Comparison of ENCODE assay signal across 26 cellular contexts in the genomic region with DNA sequence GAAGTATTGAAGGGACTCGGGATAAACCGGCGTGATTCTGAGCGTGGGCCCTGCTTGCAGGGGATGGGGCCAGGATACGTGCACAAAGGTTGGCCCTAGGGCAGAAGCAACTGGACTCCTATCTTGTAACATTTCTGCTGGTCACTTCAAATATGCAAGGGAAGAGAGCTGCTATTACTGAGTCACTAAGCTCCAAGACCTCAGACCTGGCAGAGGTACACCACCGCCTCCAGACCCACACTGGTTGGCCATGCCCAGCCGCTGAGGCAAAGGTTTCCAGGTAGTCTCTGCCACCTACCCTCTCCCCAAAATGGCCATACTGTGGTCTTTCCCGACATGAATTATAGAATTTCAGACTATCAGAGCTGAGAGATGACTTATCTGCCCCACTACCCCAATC. TPM values are rescaled to one million over a fixed set of nuclear protein-coding genes. Genes with fewer than 3 reads are reported as not detected.
"Had no signal": no experiment of that assay in that cellular context is flagged by ENCODE, and none has a peak within 500 bp of the region (broad histone marks: within the 10 kb centered on the region; RNA-seq: fewer than 3 reads in every experiment).

No MANE protein-coding gene starts in this region.

- H3K27ac ChIP-seq: hepatocyte, lower lobe of right lung, right lobe of liver, skin epidermis, tibial nerve had no signal

- H2AFZ ChIP-seq: hepatocyte had no signal

- H3K27me3 ChIP-seq: hepatocyte, right lobe of liver had no signal

- H3K36me3 ChIP-seq: lower lobe of right lung, right lobe of liver, tibial nerve had no signal

- H3K4me3 Mint-ChIP-seq: activated CD4-positive, alpha-beta memory T cell treated with anti-CD3 and anti-CD28 coated beads for 36 hours; activated naive CD4-positive, alpha-beta T cell treated with anti-CD3 and anti-CD28 coated beads for 36 hours; activated naive CD8-positive, alpha-beta T cell treated with anti-CD3 and anti-CD28 coated beads, Interleukin-2, amount 10 ng/mL, durations not matched to agents 7 days and 5 days; dendritic cell treated with granulocyte-macrophage colony-stimulating factor and Interleukin-4, amounts not matched to agents 40 ng/mL and 50 ng/mL, for 4 days; immature natural killer cell; mesothelial cell of epicardium; natural killer cell; stimulated activated effector memory CD8-positive, alpha-beta T cell treated with anti-CD3 and anti-CD28 coated beads, Interleukin-12 subunit alpha, Interleukin-12 subunit beta, amount 100 ng/mL, for 72 hours; stimulated activated naive CD8-positive, alpha-beta T cell treated with anti-CD3 and anti-CD28 coated beads, Interleukin-15, amount 100 ng/mL, for 72 hours had no signal

- ATAC-seq: left lobe of liver; natural killer cell; stimulated activated effector memory CD8-positive, alpha-beta T cell treated with anti-CD3 and anti-CD28 coated beads, Interleukin-12 subunit alpha, Interleukin-12 subunit beta, amount 100 ng/mL, for 72 hours; stimulated activated naive CD8-positive, alpha-beta T cell treated with anti-CD3 and anti-CD28 coated beads, Interleukin-15, amount 100 ng/mL, for 72 hours had no signal

- H3K79me2 ChIP-seq: hepatocyte had no signal

- H3K27ac Mint-ChIP-seq: activated CD4-positive, alpha-beta memory T cell treated with anti-CD3 and anti-CD28 coated beads for 36 hours; activated naive CD4-positive, alpha-beta T cell treated with anti-CD3 and anti-CD28 coated beads for 36 hours; activated naive CD8-positive, alpha-beta T cell treated with anti-CD3 and anti-CD28 coated beads, Interleukin-2, amount 10 ng/mL, durations not matched to agents 7 days and 5 days; dendritic cell treated with granulocyte-macrophage colony-stimulating factor and Interleukin-4, amounts not matched to agents 40 ng/mL and 50 ng/mL, for 4 days; immature natural killer cell; natural killer cell; stimulated activated effector memory CD8-positive, alpha-beta T cell treated with anti-CD3 and anti-CD28 coated beads, Interleukin-12 subunit alpha, Interleukin-12 subunit beta, amount 100 ng/mL, for 72 hours; stimulated activated naive CD8-positive, alpha-beta T cell treated with anti-CD3 and anti-CD28 coated beads, Interleukin-15, amount 100 ng/mL, for 72 hours had no signal

- H3K4me2 ChIP-seq: hepatocyte had no signal

- H3K4me1 ChIP-seq: lower lobe of right lung, right lobe of liver, tibial nerve had no signal

- H3K4me3 ChIP-seq: hepatocyte, lower lobe of right lung, right lobe of liver, skin epidermis, tibial nerve had no signal

- H3K9me3 ChIP-seq: lower lobe of right lung, right lobe of liver had no signal

- H3K9me3 Mint-ChIP-seq: activated naive CD4-positive, alpha-beta T cell treated with anti-CD3 and anti-CD28 coated beads for 36 hours; activated naive CD8-positive, alpha-beta T cell treated with anti-CD3 and anti-CD28 coated beads, Interleukin-2, amount 10 ng/mL, durations not matched to agents 7 days and 5 days; dendritic cell treated with granulocyte-macrophage colony-stimulating factor and Interleukin-4, amounts not matched to agents 40 ng/mL and 50 ng/mL, for 4 days; immature natural killer cell; mesothelial cell of epicardium; natural killer cell; stimulated activated effector memory CD8-positive, alpha-beta T cell treated with anti-CD3 and anti-CD28 coated beads, Interleukin-12 subunit alpha, Interleukin-12 subunit beta, amount 100 ng/mL, for 72 hours; stimulated activated naive CD8-positive, alpha-beta T cell treated with anti-CD3 and anti-CD28 coated beads, Interleukin-15, amount 100 ng/mL, for 72 hours had no signal

- DNase-seq: activated CD4-positive, alpha-beta memory T cell treated with anti-CD3 and anti-CD28 coated beads for 36 hours; activated CD4-positive, alpha-beta T cell treated with anti-CD3 and anti-CD28 coated beads for 48 hours; activated naive CD4-positive, alpha-beta T cell treated with anti-CD3 and anti-CD28 coated beads for 36 hours; activated naive CD8-positive, alpha-beta T cell treated with anti-CD3 and anti-CD28 coated beads, Interleukin-2, amount 10 ng/mL, durations not matched to agents 7 days and 5 days; activated T-cell treated with anti-CD3 and anti-CD28 coated beads, Interleukin-2, amount 50 U/mL, for 48 hours; amniotic stem cell; effector memory CD4-positive, alpha-beta T cell; foreskin melanocyte; glutamatergic neuron; immature natural killer cell; lower lobe of right lung; natural killer cell; posterior cingulate gyrus; right lobe of liver; stimulated activated CD4-positive, alpha-beta T cell treated with anti-CD3 and anti-CD28 coated beads, Interleukin-2, amount 100 ng/mL, for 24 hours; stimulated activated naive CD8-positive, alpha-beta T cell treated with anti-CD3 and anti-CD28 coated beads, Interleukin-15, amount 100 ng/mL, for 72 hours had no signal

- H3K4me1 Mint-ChIP-seq: activated naive CD8-positive, alpha-beta T cell treated with anti-CD3 and anti-CD28 coated beads, Interleukin-2, amount 10 ng/mL, durations not matched to agents 7 days and 5 days; immature natural killer cell; natural killer cell; stimulated activated effector memory CD8-positive, alpha-beta T cell treated with anti-CD3 and anti-CD28 coated beads, Interleukin-12 subunit alpha, Interleukin-12 subunit beta, amount 100 ng/mL, for 72 hours; stimulated activated naive CD8-positive, alpha-beta T cell treated with anti-CD3 and anti-CD28 coated beads, Interleukin-15, amount 100 ng/mL, for 72 hours had no signal

- H3K36me3 Mint-ChIP-seq: activated CD4-positive, alpha-beta memory T cell treated with anti-CD3 and anti-CD28 coated beads for 36 hours; activated naive CD8-positive, alpha-beta T cell treated with anti-CD3 and anti-CD28 coated beads, Interleukin-2, amount 10 ng/mL, durations not matched to agents 7 days and 5 days; immature natural killer cell; mesothelial cell of epicardium; natural killer cell; stimulated activated effector memory CD8-positive, alpha-beta T cell treated with anti-CD3 and anti-CD28 coated beads, Interleukin-12 subunit alpha, Interleukin-12 subunit beta, amount 100 ng/mL, for 72 hours had no signal

RNA-seq across cellular contexts. Expression of gene STRA6, which starts 13.4 kb away (rescaled TPM):
- total RNA-seq: activated CD4-positive, alpha-beta memory T cell treated with anti-CD3 and anti-CD28 coated beads for 36 hours; activated naive CD4-positive, alpha-beta T cell treated with anti-CD3 and anti-CD28 coated beads for 36 hours; activated naive CD8-positive, alpha-beta T cell treated with anti-CD3 and anti-CD28 coated beads, Interleukin-2, amount 10 ng/mL, durations not matched to agents 7 days and 5 days; left lobe of liver; lower lobe of right lung; natural killer cell; T-helper 2 cell treated with Interferon-gamma antibody and Interleukin-4, amounts not matched to agents 100 ng/mL and 5 ng/mL, for 36 hours had no signal
- polyA plus RNA-seq: immature natural killer cell had no signal

RNA-seq across cellular contexts. Expression of gene CCDC33, which starts 20.2 kb away (rescaled TPM):
- total RNA-seq: activated CD4-positive, alpha-beta memory T cell treated with anti-CD3 and anti-CD28 coated beads for 36 hours; activated naive CD4-positive, alpha-beta T cell treated with anti-CD3 and anti-CD28 coated beads for 36 hours; left lobe of liver; natural killer cell; omental fat pad; right lobe of liver; T-helper 2 cell treated with Interferon-gamma antibody and Interleukin-4, amounts not matched to agents 100 ng/mL and 5 ng/mL, for 36 hours; tibial nerve had no signal
- polyA plus RNA-seq: esophagus, immature natural killer cell had no signal

RNA-seq across cellular contexts. Expression of gene ISLR, which starts 42.4 kb away (rescaled TPM):
- total RNA-seq: activated CD4-positive, alpha-beta memory T cell treated with anti-CD3 and anti-CD28 coated beads for 36 hours; activated naive CD4-positive, alpha-beta T cell treated with anti-CD3 and anti-CD28 coated beads for 36 hours; activated naive CD8-positive, alpha-beta T cell treated with anti-CD3 and anti-CD28 coated beads, Interleukin-2, amount 10 ng/mL, durations not matched to agents 7 days and 5 days; natural killer cell; T-helper 2 cell treated with Interferon-gamma antibody and Interleukin-4, amounts not matched to agents 100 ng/mL and 5 ng/mL, for 36 hours had no signal
- polyA plus RNA-seq: immature natural killer cell had no signal
